In the genomic region with DNA sequence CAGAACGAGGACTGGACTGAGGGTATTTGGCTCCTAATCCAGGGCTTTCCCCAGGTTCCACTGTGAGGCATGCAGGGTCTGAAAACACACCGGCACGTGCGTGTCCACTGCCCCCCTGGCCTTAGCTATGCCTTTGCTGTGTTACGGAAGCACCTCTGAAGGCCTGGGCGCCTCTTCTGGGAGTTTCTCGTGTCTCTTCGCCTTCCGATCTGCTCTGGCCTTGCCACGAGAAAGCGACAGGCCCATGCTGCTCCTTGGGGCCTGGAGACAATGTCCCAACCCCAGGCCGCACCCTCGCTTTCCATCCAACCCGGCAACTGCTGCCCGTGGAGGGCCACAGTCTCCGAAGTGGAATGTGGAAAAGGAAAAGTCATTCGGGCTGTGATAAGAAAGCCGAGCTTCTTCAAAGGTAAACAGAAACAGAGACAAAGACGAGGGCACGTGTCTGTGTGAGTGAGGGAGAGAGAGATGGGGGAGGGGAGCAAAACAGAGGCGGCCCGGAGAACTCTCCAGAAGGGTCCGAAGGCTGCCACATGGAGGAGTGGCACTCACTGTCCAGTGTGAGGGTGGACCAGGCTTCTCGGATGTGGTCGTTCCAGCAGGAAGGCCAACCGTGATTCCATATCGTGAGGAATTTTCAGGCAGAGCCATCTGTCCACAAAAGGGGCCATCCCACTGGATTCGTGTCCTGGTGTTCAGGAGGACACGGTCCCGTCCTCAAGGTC, we compare ENCODE assay signal across 21 cellular contexts. TPM values are rescaled to one million over a fixed set of nuclear protein-coding genes. Genes with fewer than 3 reads are reported as not detected.
DNase-seq lines count a peak whose midpoint lies in the region; ATAC-seq and TF ChIP-seq lines count a peak whose summit lies in the region.
"Had no signal": no experiment of that assay in that cellular context is flagged by ENCODE, and none has a peak within 500 bp of the region (broad histone marks: within the 10 kb centered on the region; RNA-seq: fewer than 3 reads in every experiment).

No MANE protein-coding gene starts in this region.

- no peak overlapping the region for H2BK120ac ChIP-seq in mesenchymal stem cell (ENCODE audit: low read depth, low read length)

- H3K4ac ChIP-seq in mesenchymal stem cell (ENCODE audit: low read depth in 1 of 2, low read length in 2 of 2), result no peak overlapping the region

- H3K36me3 ChIP-seq in WERI-Rb-1, result no peaks in the 10 kb centered on the region
- H3K36me3 ChIP-seq in mesenchymal stem cell (ENCODE audit: control insufficient read depth in 1 of 2, insufficient read depth in 2 of 2, low read depth in 1 of 2, low read length in 2 of 2), result no peaks in the 10 kb centered on the region
- H3K36me3 ChIP-seq: Peyer's patch had no signal

- no peak overlapping the region for H4K91ac ChIP-seq in mesenchymal stem cell (ENCODE audit: low read length)

- H3K18ac ChIP-seq in mesenchymal stem cell (ENCODE audit: low read depth in 1 of 2, low read length in 2 of 2), result no peak overlapping the region

- no peaks in the 10 kb centered on the region for H3K79me1 ChIP-seq in mesenchymal stem cell (replicated peaks; ENCODE audit: low read length, poor library complexity, severe bottlenecking)

- H3K36me3 Mint-ChIP-seq in activated naive CD4-positive, alpha-beta T cell treated with anti-CD3 and anti-CD28 coated beads, Interleukin-2, amount 50 U/mL, for 72 hours, result no peaks in the 10 kb centered on the region

- H2BK12ac ChIP-seq in mesenchymal stem cell (ENCODE audit: low read length in 2 of 2), result peak overlapping the region in 1 of 2 experiments; percentile 51

- H3K27ac ChIP-seq in WERI-Rb-1, result peak overlapping the region; percentile 32
- H3K27ac ChIP-seq in mesenchymal stem cell (ENCODE audit: low read length, poor library complexity, severe bottlenecking), result no peak overlapping the region
- H3K27ac ChIP-seq: 22Rv1, C4-2B, GM23248, KMS-11, Peyer's patch had no signal

- no peak overlapping the region for H3K9ac ChIP-seq in mesenchymal stem cell (ENCODE audit: low read length)
- H3K9ac ChIP-seq: GM23248, KMS-11 had no signal

- peak overlapping the region in 1 of 2 experiments; percentile 51 for H3K23ac ChIP-seq in mesenchymal stem cell (ENCODE audit: low read length in 2 of 2)

- H2AFZ ChIP-seq in mesenchymal stem cell (ENCODE audit: low read depth, low read length), result no peak overlapping the region
- H2AFZ ChIP-seq: GM23248 had no signal

- ATAC-seq in activated naive CD4-positive, alpha-beta T cell treated with anti-CD3 and anti-CD28 coated beads, Interleukin-2, amount 50 U/mL, for 72 hours, result no peak

- no peak overlapping the region for H2AK5ac ChIP-seq in mesenchymal stem cell (ENCODE audit: low read length, severe bottlenecking)

- H4K8ac ChIP-seq in mesenchymal stem cell (ENCODE audit: low read length), result peak overlapping the region; percentile 22

- H3K27ac Mint-ChIP-seq in activated naive CD4-positive, alpha-beta T cell treated with anti-CD3 and anti-CD28 coated beads, Interleukin-2, amount 50 U/mL, for 72 hours, result peak overlapping the region; percentile 53 to 81

- H3K27me3 ChIP-seq in WERI-Rb-1 (ENCODE audit: insufficient read depth, low read depth, severe bottlenecking) (no peaks in the 10 kb centered on the region), mesenchymal stem cell (ENCODE audit: control insufficient read depth in 1 of 2, insufficient read depth in 1 of 2, low read length in 2 of 2) (peaks cover 26 to 82% of the 10 kb centered on the region in 2 experiments)
- H3K27me3 ChIP-seq: Peyer's patch had no signal

- no peaks in the 10 kb centered on the region for H3K9me3 ChIP-seq in WERI-Rb-1 (ENCODE audit: severe bottlenecking)
- H3K9me3 ChIP-seq in mesenchymal stem cell (ENCODE audit: control insufficient read depth, low read length), result no peaks in the 10 kb centered on the region
- H3K9me3 ChIP-seq: Peyer's patch had no signal

- H3K4me2 ChIP-seq in mesenchymal stem cell (ENCODE audit: low read length, poor library complexity, severe bottlenecking), result no peak overlapping the region
- H3K4me2 ChIP-seq: KMS-11 had no signal

- H2BK5ac ChIP-seq in mesenchymal stem cell (ENCODE audit: low read depth, low read length, poor library complexity, severe bottlenecking), result no peak overlapping the region

- intact Hi-C loops in posterior vena cava (cut with DNase I), result no loop called here

- TF ChIP-seq CTCF in WERI-Rb-1 (IDR thresholded peaks at IDR 0.05; ENCODE audit: low read depth, low read length), result no peak

- peak overlapping the region in 1 of 2 experiments; percentile 92 for H3K14ac ChIP-seq in mesenchymal stem cell (ENCODE audit: low read length in 2 of 2)

- no peaks in the 10 kb centered on the region for H3K9me3 Mint-ChIP-seq in activated naive CD4-positive, alpha-beta T cell treated with anti-CD3 and anti-CD28 coated beads, Interleukin-2, amount 50 U/mL, for 72 hours

- H3K4me3 ChIP-seq in WERI-Rb-1 (ENCODE audit: low read depth, low read length) (no peak overlapping the region), mesenchymal stem cell (ENCODE audit: insufficient read depth in 1 of 2, low read depth in 1 of 2, low read length in 2 of 2) (no peak overlapping the region)
- H3K4me3 ChIP-seq: GM23248, Peyer's patch had no signal

- peaks cover 1% of the 10 kb centered on the region for H3K4me1 ChIP-seq in mesenchymal stem cell (ENCODE audit: control insufficient read depth, insufficient read depth, low read depth, low read length)

- H2BK15ac ChIP-seq in mesenchymal stem cell (ENCODE audit: low read depth, poor library complexity, severe bottlenecking), result peak overlapping the region; percentile 34

- 81% methylated on average over 30 of the region's 30 CpGs for WGBS in mesenchymal stem cell

- no peak for DNase-seq in activated naive CD4-positive, alpha-beta T cell treated with anti-CD3 and anti-CD28 coated beads, Interleukin-2, amount 50 U/mL, for 72 hours (ENCODE audit: low spot score in 2 of 2)
- no peak for DNase-seq in activated naive CD4-positive, alpha-beta T cell (lab: John Stamatoyannopoulos, UW)
- DNase-seq in WERI-Rb-1, result no peak
- no peak for DNase-seq in mesenchymal stem cell
- DNase-seq in posterior vena cava (ENCODE audit: low spot score), result peak; percentile 69
- no peak for DNase-seq in activated CD4-positive, alpha-beta T cell treated with anti-CD3 and anti-CD28 coated beads for 48 hours
- no peak for DNase-seq in T-helper 2 cell
- DNase-seq in NCI-H2029 treated with DMSO at 0.1 percent for 48 hours (lab: John Stamatoyannopoulos, UW), result no peak
- DNase-seq: AML-193, DMS 273 treated with DMSO at 0.1 percent for 48 hours, GDM1, GM23248, MV-4-11, NCI-H187 treated with DMSO at 0.1 percent for 48 hours, NCI-H345, NCI-H524 treated with DMSO at 0.1 percent for 48 hours, Peyer's patch, Right ventricle myocardium superior had no signal

RNA-seq across cellular contexts. Expression of a gene that starts 3.4 kb away (rescaled TPM):
- under 1 TPM; 0.09 to 0.18 TPM for total RNA-seq in activated naive CD4-positive, alpha-beta T cell treated with anti-CD3 and anti-CD28 coated beads, Interleukin-2, amount 50 U/mL, for 72 hours
- 0.07 TPM for polyA plus RNA-seq in mesenchymal stem cell (2013, experiment 1 of 2)
- 0.07 TPM for polyA plus RNA-seq in mesenchymal stem cell (2013, experiment 2 of 2)
- total RNA-seq in posterior vena cava, result not detected
- total RNA-seq: GM23248 had no signal
- polyA plus RNA-seq: GM23248 had no signal

RNA-seq across cellular contexts. Expression of a gene that starts 57.5 kb away (rescaled TPM):
- total RNA-seq in activated naive CD4-positive, alpha-beta T cell treated with anti-CD3 and anti-CD28 coated beads, Interleukin-2, amount 50 U/mL, for 72 hours, result 10 to 100 TPM; 28.6 to 61.0 TPM
- 9.7 TPM for polyA plus RNA-seq in mesenchymal stem cell (2013, experiment 1 of 2)
- 9.5 TPM for polyA plus RNA-seq in mesenchymal stem cell (2013, experiment 2 of 2)
- 10 to 100 TPM; 12.6 to 25.6 TPM for total RNA-seq in posterior vena cava
